ENCODE assay signal across 8 cellular contexts in genomic region chr7:44881610-44882009, GRCh38.
A peak's percentile ranks its signal among the peaks of the same experiment; 100 is the strongest.
DNase-seq lines count a peak whose midpoint lies in the region; ATAC-seq and TF ChIP-seq lines count a peak whose summit lies in the region.

No MANE protein-coding gene starts in this region.

- no peak for ATAC-seq in HG03045 (IDR thresholded peaks at IDR 0.05; ENCODE audit: unreplicated experiment)
- ATAC-seq in GM18502 (IDR thresholded peaks at IDR 0.05; ENCODE audit: poor library complexity, unreplicated experiment), result no peak

- H3K27ac ChIP-seq in neutrophil, result peak overlapping the region; percentile 38

- TF ChIP-seq CTCF in NB4 (IDR thresholded peaks at IDR 0.05; ENCODE audit: low read depth, low read length), result no peak
- no peak for TF ChIP-seq CTCF in cardiac fibroblast (IDR thresholded peaks at IDR 0.05; ENCODE audit: low read depth, low read length)
- no peak for TF ChIP-seq CTCF in neutrophil (IDR thresholded peaks at IDR 0.05)

- H3K4me3 ChIP-seq in NB4 (ENCODE audit: low read depth, low read length), result peak overlapping the region; percentile 83
- H3K4me3 ChIP-seq in cardiac fibroblast (replicated peaks in 1 of 2; ENCODE audit: low read depth in 2 of 2, low read length in 2 of 2), result peak overlapping the region in 1 of 2 donors; percentile 45
- no peak overlapping the region for H3K4me3 ChIP-seq in neutrophil (ENCODE audit: low read depth in 1 of 2, low read length in 1 of 2)

- peaks cover 56 to 63% of the 10 kb centered on the region in 2 experiments for H3K4me1 ChIP-seq in neutrophil (ENCODE audit: control insufficient read depth in 1 of 2, insufficient read depth in 1 of 2, low read depth in 1 of 2, low read length in 1 of 2)

- no peaks in the 10 kb centered on the region for H3K9me3 ChIP-seq in neutrophil

- DNase-seq in GM03348 (ENCODE audit: low spot score) (peak; percentile 49), NB4 (ENCODE audit: low read depth) (peak; percentile 74), cardiac fibroblast (ENCODE audit: low read depth in 2 of 2) (peak; percentile 72 to 77), DMS53 treated with DMSO at 0.1 percent for 48 hours (lab: John Stamatoyannopoulos, UW; ENCODE audit: unreplicated experiment) (no peak), NK-92 (lab: John Stamatoyannopoulos, UW; ENCODE audit: unreplicated experiment) (no peak)

- H3K27me3 ChIP-seq in neutrophil, result no peaks in the 10 kb centered on the region

- H3K36me3 ChIP-seq in neutrophil, result no peaks in the 10 kb centered on the region

- no peak for TF ChIP-seq POLR2A in NB4 (IDR thresholded peaks at IDR 0.05; ENCODE audit: extremely low read depth, insufficient read length)

Comparison
In these comparisons a context has a peak if more than half of its experiments do, and no peak if none do; other contexts are left out.
1. DNase-seq: peak in GM03348 (single experiment), NB4 (single experiment) and cardiac fibroblast (2 of 2); none in DMS53 treated with DMSO at 0.1 percent for 48 hours (single experiment) and NK-92 (single experiment).